8 cellular contexts compared by ENCODE assay signal in genomic region chr20:19964289-19965263, GRCh38. TPM values are rescaled to one million over a fixed set of nuclear protein-coding genes. Genes with fewer than 3 reads are reported as not detected.
DNase-seq lines count a peak whose midpoint lies in the region; ATAC-seq and TF ChIP-seq lines count a peak whose summit lies in the region.

No MANE protein-coding gene starts in this region.

- H3K27ac ChIP-seq in cardiac muscle cell, result peak overlapping the region; percentile 26
- peak overlapping the region in 19 of 21 experiments; percentile 2 to 79 (median 56) for H3K27ac ChIP-seq in skin epidermis
- no peak overlapping the region for H3K27ac ChIP-seq in effector memory CD4-positive, alpha-beta T cell (ENCODE audit: insufficient read depth, low read length, poor library complexity, severe bottlenecking)

- TF ChIP-seq CTCF in cardiac muscle cell (IDR thresholded peaks at IDR 0.05; ENCODE audit: low read depth, low read length), result no peak

- H3K27me3 ChIP-seq in cardiac muscle cell, result no peaks in the 10 kb centered on the region
- no peaks in the 10 kb centered on the region for H3K27me3 ChIP-seq in effector memory CD4-positive, alpha-beta T cell (replicated peaks; ENCODE audit: control insufficient read depth, insufficient read depth, low read length, poor library complexity, severe bottlenecking)

- H3K4me1 ChIP-seq in cardiac muscle cell (ENCODE audit: low read depth), result peaks cover 15% of the 10 kb centered on the region
- H3K4me1 ChIP-seq in effector memory CD4-positive, alpha-beta T cell (ENCODE audit: control insufficient read depth, insufficient read depth, low read length, poor library complexity, severe bottlenecking), result peaks cover 17% of the 10 kb centered on the region

- no peaks in the 10 kb centered on the region for H3K9me3 ChIP-seq in cardiac muscle cell (ENCODE audit: low read depth)
- no peaks in the 10 kb centered on the region for H3K9me3 ChIP-seq in effector memory CD4-positive, alpha-beta T cell (ENCODE audit: control insufficient read depth, low read length)

- H3K4me3 ChIP-seq in cardiac muscle cell, result no peak overlapping the region
- no peak overlapping the region for H3K4me3 ChIP-seq in skin epidermis
- no peak overlapping the region for H3K4me3 ChIP-seq in effector memory CD4-positive, alpha-beta T cell (ENCODE audit: insufficient read depth, low read depth, low read length, poor library complexity, severe bottlenecking)

- ATAC-seq in SK-N-SH treated with all-trans-retinoic acid at 6 μM for 48 hours (peak; percentile 84), GM19452 (IDR thresholded peaks at IDR 0.05; ENCODE audit: unreplicated experiment) (no peak)

- peak; percentile 88 for DNase-seq in HCEC 1CT
- DNase-seq in cardiac muscle cell (ENCODE audit: low read depth in 1 of 2, low spot score in 1 of 2), result peak in 1 of 2 donors; percentile 88
- DNase-seq in activated naive CD4-positive, alpha-beta T cell treated with Interleukin-2 at 50 U/mL for 16 hours, result no peak
- DNase-seq in effector memory CD4-positive, alpha-beta T cell, result no peak
- DNase-seq in NCI-H1092 treated with DMSO at 0.1 percent for 48 hours (lab: John Stamatoyannopoulos, UW), result no peak

- peaks cover 11% of the 10 kb centered on the region for H3K36me3 ChIP-seq in cardiac muscle cell
- no peaks in the 10 kb centered on the region for H3K36me3 ChIP-seq in effector memory CD4-positive, alpha-beta T cell (ENCODE audit: control insufficient read depth, insufficient read depth, low read length)

TF ChIP-seq in SK-N-SH treated with all-trans-retinoic acid at 6 μM for 48 hours, 23 proteins besides CTCF, POLR2A, EP300 and RAD21:
- TF ChIP-seq ZNF70 (CRISPR knock-in tag; IDR thresholded peaks at IDR 0.05), result no peak
- no peak for TF ChIP-seq TCF4 (CRISPR knock-in tag; IDR thresholded peaks at IDR 0.05; ENCODE audit: borderline replicate concordance)
- TF ChIP-seq ARNTL (CRISPR knock-in tag; IDR thresholded peaks at IDR 0.05; ENCODE audit: borderline replicate concordance, low read depth), result no peak
- no peak for TF ChIP-seq ZNF565 (CRISPR knock-in tag; conservative IDR thresholded peaks at IDR 0.05; ENCODE audit: low read depth)
- TF ChIP-seq PPARA (CRISPR knock-in tag; IDR thresholded peaks at IDR 0.05; ENCODE audit: borderline replicate concordance), result no peak
- TF ChIP-seq, protein P1, sequence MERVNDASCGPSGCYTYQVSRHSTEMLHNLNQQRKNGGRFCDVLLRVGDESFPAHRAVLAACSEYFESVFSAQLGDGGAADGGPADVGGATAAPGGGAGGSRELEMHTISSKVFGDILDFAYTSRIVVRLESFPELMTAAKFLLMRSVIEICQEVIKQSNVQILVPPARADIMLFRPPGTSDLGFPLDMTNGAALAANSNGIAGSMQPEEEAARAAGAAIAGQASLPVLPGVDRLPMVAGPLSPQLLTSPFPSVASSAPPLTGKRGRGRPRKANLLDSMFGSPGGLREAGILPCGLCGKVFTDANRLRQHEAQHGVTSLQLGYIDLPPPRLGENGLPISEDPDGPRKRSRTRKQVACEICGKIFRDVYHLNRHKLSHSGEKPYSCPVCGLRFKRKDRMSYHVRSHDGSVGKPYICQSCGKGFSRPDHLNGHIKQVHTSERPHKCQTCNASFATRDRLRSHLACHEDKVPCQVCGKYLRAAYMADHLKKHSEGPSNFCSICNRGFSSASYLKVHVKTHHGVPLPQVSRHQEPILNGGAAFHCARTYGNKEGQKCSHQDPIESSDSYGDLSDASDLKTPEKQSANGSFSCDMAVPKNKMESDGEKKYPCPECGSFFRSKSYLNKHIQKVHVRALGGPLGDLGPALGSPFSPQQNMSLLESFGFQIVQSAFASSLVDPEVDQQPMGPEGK (CRISPR knock-in tag; IDR thresholded peaks at IDR 0.05; ENCODE audit: borderline replicate concordance), result no peak
- no peak for TF ChIP-seq GLIS3 (CRISPR knock-in tag; IDR thresholded peaks at IDR 0.05)
- no peak for TF ChIP-seq BACH2 (CRISPR knock-in tag; IDR thresholded peaks at IDR 0.05; ENCODE audit: borderline replicate concordance)
- no peak for TF ChIP-seq ZC3H10 (CRISPR knock-in tag; IDR thresholded peaks at IDR 0.05)
- TF ChIP-seq TOX (CRISPR knock-in tag; IDR thresholded peaks at IDR 0.05; ENCODE audit: borderline replicate concordance), result no peak
- TF ChIP-seq CREB5 (CRISPR knock-in tag; IDR thresholded peaks at IDR 0.05; ENCODE audit: low read depth), result no peak
- TF ChIP-seq SNAI2 (CRISPR knock-in tag; IDR thresholded peaks at IDR 0.05), result no peak
- no peak for TF ChIP-seq CSDC2 (CRISPR knock-in tag; IDR thresholded peaks at IDR 0.05)
- no peak for TF ChIP-seq OSR1 (CRISPR knock-in tag; IDR thresholded peaks at IDR 0.05)

RNA-seq across cellular contexts. Expression of gene NAA20, which starts 52.6 kb away (rescaled TPM):
- total RNA-seq in cardiac muscle cell, result 40.6 and 41.4 TPM in 2 replicates
- polyA plus RNA-seq in cardiac muscle cell, result 142 and 145 TPM in 2 replicates
